In the genomic region with DNA sequence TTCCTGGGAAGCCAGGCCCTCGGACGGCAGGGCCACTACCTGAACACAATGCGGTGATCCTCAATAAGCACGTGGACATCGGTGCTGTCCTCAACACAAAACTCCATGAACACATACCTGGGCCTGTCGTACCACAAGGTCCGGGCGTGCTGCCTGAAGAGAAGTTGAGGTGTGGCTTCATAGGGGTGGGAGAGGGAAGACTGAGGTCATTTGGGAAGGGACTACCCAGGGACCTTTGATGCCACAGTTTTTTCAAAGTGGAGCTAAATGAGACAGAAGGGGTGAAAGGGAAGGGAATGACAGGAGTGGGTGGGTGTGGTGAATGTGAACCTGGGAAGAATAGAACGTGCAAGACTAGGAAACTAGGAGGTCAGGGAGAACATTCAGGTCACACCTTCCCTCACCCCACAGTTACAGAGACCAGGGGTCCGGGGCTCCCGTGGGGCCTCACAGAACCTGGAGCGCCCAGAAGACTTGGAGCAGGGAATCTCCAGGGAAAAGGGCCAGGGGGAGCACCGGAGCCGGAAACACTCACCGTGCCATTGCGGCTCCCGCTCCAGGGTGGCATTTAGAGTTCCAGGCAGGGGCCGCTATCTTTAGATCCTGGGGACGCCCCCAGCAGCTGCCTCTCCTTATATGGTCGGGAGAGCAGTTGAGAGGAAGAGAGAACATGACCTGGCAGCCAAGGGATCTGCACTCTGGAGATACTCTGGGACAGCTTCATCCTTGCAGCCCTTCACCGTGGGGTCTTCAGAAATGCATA, we compare ENCODE assay signal across 8 cellular contexts. TPM values are rescaled to one million over a fixed set of nuclear protein-coding genes. Genes with fewer than 3 reads are reported as not detected.
DNase-seq lines count a peak whose midpoint lies in the region; ATAC-seq and TF ChIP-seq lines count a peak whose summit lies in the region.

A gene (minus strand): TSS at position 570 of the 763 bp plus-strand sequence. CDS start 27 bp downstream, at position 543.

- H3F3A ChIP-seq in DOHH2 (ENCODE audit: control insufficient read depth, insufficient read depth), result no peaks in the 10 kb centered on the region

- TF ChIP-seq EP300 in ovary (IDR thresholded peaks at IDR 0.05), result no peak

- peaks cover 7% of the 10 kb centered on the region; the same call in 1 of the 2 replicates for H4K20me1 ChIP-seq in DOHH2 (ENCODE audit: control insufficient read depth, insufficient read depth, low read depth, low read length)

- H3K36me3 ChIP-seq in DOHH2 (ENCODE audit: control insufficient read depth, low read length), result peaks cover 29% of the 10 kb centered on the region
- H3K36me3 ChIP-seq in ovary, result no peaks in the 10 kb centered on the region

- H3K9me3 ChIP-seq in DOHH2 (ENCODE audit: control insufficient read depth, insufficient read depth, low read length), result no peaks in the 10 kb centered on the region
- H3K9me3 ChIP-seq in ovary, result no peaks in the 10 kb centered on the region

- H3K79me2 ChIP-seq in DOHH2 (ENCODE audit: control insufficient read depth, low read length), result peaks cover 43% of the 10 kb centered on the region

- ATAC-seq in HG02759 (IDR thresholded peaks at IDR 0.05; ENCODE audit: unreplicated experiment) (peak; percentile 34), Right ventricle myocardium inferior (peak; percentile 80), HG03469 (IDR thresholded peaks at IDR 0.05; ENCODE audit: unreplicated experiment) (no peak)

- peak; percentile 68 for DNase-seq in NCI-H510A (lab: John Stamatoyannopoulos, UW)
- DNase-seq in activated naive CD4-positive, alpha-beta T cell treated with anti-CD3 and anti-CD28 coated beads, Interleukin-2, amount 50 U/mL, for 16 hours, result peak; percentile 34
- DNase-seq in Right ventricle myocardium inferior (ENCODE audit: missing footprints), result peak; percentile 80
- peak in 1 of 5 donors; percentile 52 for DNase-seq in ovary
- DNase-seq in occipital lobe (lab: John Stamatoyannopoulos, UW), result no peak

- intact Hi-C loops in Right ventricle myocardium inferior (cut with DNase I) (loop anchor here (1.0 kb wide), 1 partner anchor 19 kb away; a partner anchor contains a TSS), ovary (cut with DNase I) (no loop called here)

- 35 to 40% (median 37%) methylated on average over 21 of the region's 21 CpGs for WGBS in ovary, 3 donors

- no peak for TF ChIP-seq CTCF in DOHH2 (IDR thresholded peaks at IDR 0.05; ENCODE audit: low read depth, low read length, poor library complexity, severe bottlenecking)
- TF ChIP-seq CTCF in ovary (IDR thresholded peaks at IDR 0.05), result no peak

- H3K9me2 ChIP-seq in DOHH2 (replicated peaks; ENCODE audit: control insufficient read depth, low read length), result no peaks in the 10 kb centered on the region

- H3K4me3 ChIP-seq in DOHH2 (ENCODE audit: low read length) (peak within 1 kb of the TSS; percentile 100), ovary (peak within 1 kb of the TSS; percentile 79)

- H3K4me1 ChIP-seq in DOHH2 (ENCODE audit: control insufficient read depth, low read length), result peaks cover 38% of the 10 kb centered on the region
- peaks cover 7% of the 10 kb centered on the region for H3K4me1 ChIP-seq in ovary (ENCODE audit: insufficient read depth)

- TF ChIP-seq POLR2A in ovary (IDR thresholded peaks at IDR 0.05), result no peak

- peak within 1 kb of the TSS; percentile 97 for H3K4me2 ChIP-seq in DOHH2 (ENCODE audit: low read length)

- H3K27ac ChIP-seq in DOHH2 (ENCODE audit: low read depth, low read length) (peak within 1 kb of the TSS; percentile 81), ovary (peak within 1 kb of the TSS in 1 of 2 donors; percentile 46)

- H3K27me3 ChIP-seq in DOHH2 (ENCODE audit: control insufficient read depth, low read length) (peaks cover 3% of the 10 kb centered on the region), ovary (no peaks in the 10 kb centered on the region)

RNA-seq across cellular contexts. Expression of the gene that starts here (rescaled TPM):
- 51.0 TPM for total RNA-seq in Right ventricle myocardium inferior
- total RNA-seq in ovary, result 1 to 10 TPM in 1 of 7 donors, under 1 TPM in 5, not detected in 1; 0.45 to 2.6 (median 0.66) TPM
- 1 to 10 TPM in 1 of 2 donors, under 1 TPM in 1; 0.56 to 2.1 TPM for polyA plus RNA-seq in ovary
- 1.2 TPM for total RNA-seq in occipital lobe

Comparison
In these comparisons a context has a peak if more than half of its experiments do, and no peak if none do; other contexts are left out.
1. RNA of the gene that starts here (total RNA-seq): 51.0 TPM in Right ventricle myocardium inferior (single experiment); 1.2 TPM in occipital lobe (single experiment) and 0.45 to 2.6 TPM in ovary; every median in the first group is over 10 times any median in the second.